16 cellular contexts compared by ENCODE assay signal in the genomic region with DNA sequence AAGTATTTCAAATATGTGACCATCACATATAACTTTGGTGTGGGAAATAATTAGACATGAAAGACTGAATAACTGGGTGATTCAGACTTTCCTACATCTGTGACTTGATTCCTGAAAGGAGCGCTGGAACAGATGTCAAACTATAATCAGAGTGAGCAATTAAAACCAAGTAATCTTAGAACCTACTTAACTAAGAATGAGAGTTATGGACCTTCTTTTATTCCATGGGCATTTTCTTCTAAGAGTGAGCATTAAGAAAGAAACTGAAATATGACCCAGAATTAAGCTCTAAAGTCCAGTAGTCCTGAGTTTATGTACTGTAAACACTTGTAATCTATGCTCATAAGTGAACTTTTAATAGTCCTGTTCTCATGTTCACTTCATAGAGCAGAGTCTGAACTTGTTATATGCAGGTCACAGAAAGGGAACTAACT.
A peak's percentile ranks its signal among the peaks of the same experiment; 100 is the strongest.
DNase-seq lines count a peak whose midpoint lies in the region; ATAC-seq, FAIRE-seq and TF ChIP-seq lines count a peak whose summit lies in the region.
"Had no signal": no experiment of that assay in that cellular context is flagged by ENCODE, and none has a peak within 500 bp of the region (broad histone marks: within the 10 kb centered on the region; RNA-seq: fewer than 3 reads in every experiment).

No MANE protein-coding gene starts in this region.

- no peaks in the 10 kb centered on the region for H3K27me3 Mint-ChIP-seq in natural killer cell treated with Interleukin-12 subunit alpha and Interleukin-12 subunit beta and Interleukin-15 and Interleukin-18, amount 100 ng/mL, for 72 hours
- H3K27me3 Mint-ChIP-seq: activated CD4-positive, alpha-beta T cell treated with anti-CD3 and anti-CD28 coated beads, Interleukin-2, amount 10 ng/mL, durations not matched to agents 7 days and 5 days had no signal

- no peaks in the 10 kb centered on the region for H3K9me3 Mint-ChIP-seq in natural killer cell treated with Interleukin-12 subunit alpha and Interleukin-12 subunit beta and Interleukin-15 and Interleukin-18, amount 100 ng/mL, for 72 hours
- H3K9me3 Mint-ChIP-seq: activated CD4-positive, alpha-beta T cell treated with anti-CD3 and anti-CD28 coated beads, Interleukin-2, amount 10 ng/mL, durations not matched to agents 7 days and 5 days had no signal

- H3K36me3 Mint-ChIP-seq in natural killer cell treated with Interleukin-12 subunit alpha and Interleukin-12 subunit beta and Interleukin-15 and Interleukin-18, amount 100 ng/mL, for 72 hours, result no peaks in the 10 kb centered on the region

- H3K4me1 ChIP-seq in adipocyte (ENCODE audit: control insufficient read depth, insufficient read depth, low read length) (peaks cover 7% of the 10 kb centered on the region), upper lobe of right lung (no peaks in the 10 kb centered on the region)
- H3K4me1 ChIP-seq: BE2C, right lobe of liver had no signal

- peak; percentile 36 for FAIRE-seq in GM12892 (lab: Jason Lieb, UNC)
- FAIRE-seq in islet of Langerhans (lab: Jason Lieb, UNC), result peak; percentile 90

- DNase-seq in A172 (ENCODE audit: low spot score) (peak; percentile 47), GM12892 (ENCODE audit: insufficient read length) (no peak), adipocyte (ENCODE audit: low read depth) (peak; percentile 66), WERI-Rb-1 (no peak), upper lobe of right lung (no peak)
- DNase-seq in natural killer cell treated with Interleukin-12 subunit alpha and Interleukin-12 subunit beta and Interleukin-15 and Interleukin-18, amount 100 ng/mL, for 72 hours (ENCODE audit: low spot score), result no peak
- DNase-seq: activated CD4-positive, alpha-beta T cell treated with anti-CD3 and anti-CD28 coated beads, Interleukin-2, amount 10 ng/mL, durations not matched to agents 7 days and 5 days; activated gamma-delta T cell treated with Interleukin-2 at 50 U/mL for 16 hours; BE2C; dorsolateral prefrontal cortex; GF-D8; NCI-H1417 treated with DMSO at 0.1 percent for 48 hours; right lobe of liver; tibial artery had no signal

- no peak overlapping the region for H3K4me3 ChIP-seq in adipocyte (ENCODE audit: low read length)
- H3K4me3 ChIP-seq in WERI-Rb-1 (ENCODE audit: low read depth, low read length), result no peak overlapping the region
- no peak overlapping the region for H3K4me3 ChIP-seq in upper lobe of right lung
- H3K4me3 ChIP-seq: dorsolateral prefrontal cortex, right lobe of liver, tibial artery had no signal

- no peak overlapping the region for H3K9ac ChIP-seq in adipocyte (ENCODE audit: low read length)

- ATAC-seq in upper lobe of right lung (no peak), GM18861 (IDR thresholded peaks at IDR 0.05; ENCODE audit: unreplicated experiment) (no peak)
- no peak for ATAC-seq in natural killer cell treated with Interleukin-12 subunit alpha and Interleukin-12 subunit beta and Interleukin-15 and Interleukin-18, amount 100 ng/mL, for 72 hours
- ATAC-seq: right lobe of liver had no signal

- intact Hi-C loops in upper lobe of right lung (cut with DNase I), result no loop called here

- TF ChIP-seq CTCF in WERI-Rb-1 (IDR thresholded peaks at IDR 0.05; ENCODE audit: low read depth, low read length) (no peak), upper lobe of right lung (IDR thresholded peaks at IDR 0.05) (no peak)

- no peaks in the 10 kb centered on the region for H3K36me3 ChIP-seq in adipocyte (ENCODE audit: control insufficient read depth, insufficient read depth, low read length, severe bottlenecking)
- H3K36me3 ChIP-seq in WERI-Rb-1, result no peaks in the 10 kb centered on the region
- no peaks in the 10 kb centered on the region for H3K36me3 ChIP-seq in upper lobe of right lung
- H3K36me3 ChIP-seq: BE2C, right lobe of liver, tibial artery had no signal

- no peak for TF ChIP-seq POLR2A in GM12892 (IDR thresholded peaks at IDR 0.05; ENCODE audit: low read depth, low read length)

- H3K27ac ChIP-seq in WERI-Rb-1 (no peak overlapping the region), upper lobe of right lung (no peak overlapping the region)
- H3K27ac ChIP-seq: dorsolateral prefrontal cortex, right lobe of liver, tibial artery had no signal

- H3K27ac Mint-ChIP-seq in natural killer cell treated with Interleukin-12 subunit alpha and Interleukin-12 subunit beta and Interleukin-15 and Interleukin-18, amount 100 ng/mL, for 72 hours, result peak overlapping the region in 1 of 2 donors; percentile 74
- H3K27ac Mint-ChIP-seq: activated CD4-positive, alpha-beta T cell treated with anti-CD3 and anti-CD28 coated beads, Interleukin-2, amount 10 ng/mL, durations not matched to agents 7 days and 5 days had no signal

- H3K4me3 Mint-ChIP-seq in natural killer cell treated with Interleukin-12 subunit alpha and Interleukin-12 subunit beta and Interleukin-15 and Interleukin-18, amount 100 ng/mL, for 72 hours, result no peak overlapping the region
- H3K4me3 Mint-ChIP-seq: activated CD4-positive, alpha-beta T cell treated with anti-CD3 and anti-CD28 coated beads, Interleukin-2, amount 10 ng/mL, durations not matched to agents 7 days and 5 days had no signal

- no peaks in the 10 kb centered on the region for H3K27me3 ChIP-seq in adipocyte (replicated peaks; ENCODE audit: control insufficient read depth, insufficient read depth, low read length)
- no peaks in the 10 kb centered on the region for H3K27me3 ChIP-seq in WERI-Rb-1 (ENCODE audit: insufficient read depth, low read depth, severe bottlenecking)
- no peaks in the 10 kb centered on the region for H3K27me3 ChIP-seq in upper lobe of right lung
- H3K27me3 ChIP-seq: BE2C, dorsolateral prefrontal cortex, right lobe of liver, tibial artery had no signal

- peaks cover 17 to 24% of the 10 kb centered on the region in 2 donors for H3K4me1 Mint-ChIP-seq in natural killer cell treated with Interleukin-12 subunit alpha and Interleukin-12 subunit beta and Interleukin-15 and Interleukin-18, amount 100 ng/mL, for 72 hours (ENCODE audit: low read depth in 2 of 2)

- H3K9me3 ChIP-seq in adipocyte (ENCODE audit: control insufficient read depth, low read length) (no peaks in the 10 kb centered on the region), WERI-Rb-1 (ENCODE audit: severe bottlenecking) (no peaks in the 10 kb centered on the region), upper lobe of right lung (no peaks in the 10 kb centered on the region)
- H3K9me3 ChIP-seq: BE2C, right lobe of liver, tibial artery had no signal

Comparison
In these comparisons a context has a peak if more than half of its experiments do, and no peak if none do; other contexts are left out.
1. DNase-seq: peak in A172 (single experiment) and adipocyte (single experiment); none in GM12892 (single experiment), WERI-Rb-1 (single experiment), upper lobe of right lung (single experiment) and natural killer cell treated with Interleukin-12 subunit alpha and Interleukin-12 subunit beta and Interleukin-15 and Interleukin-18, amount 100 ng/mL, for 72 hours (single experiment).